Comparison of ENCODE assay signal across 10 cellular contexts in genomic region chr2:174026122-174026845, GRCh38.
DNase-seq lines count a peak whose midpoint lies in the region; TF ChIP-seq lines count a peak whose summit lies in the region.
"Had no signal": no experiment of that assay in that cellular context is flagged by ENCODE, and none has a peak within 500 bp of the region (broad histone marks: within the 10 kb centered on the region; RNA-seq: fewer than 3 reads in every experiment).

No MANE protein-coding gene starts in this region.

- H3K27ac ChIP-seq in adrenal gland (peak overlapping the region in 3 of 5 donors; percentile 39 to 89 (median 80)), hepatocyte (peak overlapping the region; percentile 97), sigmoid colon (peak overlapping the region; percentile 69 to 83 (median 75))

- no peaks in the 10 kb centered on the region for H3K79me2 ChIP-seq in hepatocyte

- H3K4me2 ChIP-seq in hepatocyte = peak overlapping the region; percentile 70

- H3K4me1 ChIP-seq in adrenal gland (replicated peaks in 1 of 2) = peaks cover 0 to 20% of the 10 kb centered on the region in 2 donors
- peaks cover 44% of the 10 kb centered on the region for H3K4me1 ChIP-seq in hepatocyte (ENCODE audit: insufficient read depth)
- H3K4me1 ChIP-seq in sigmoid colon = peaks cover 0 to 37% (median 26%) of the 10 kb centered on the region in 4 donors

- H4K20me1 ChIP-seq in hepatocyte (ENCODE audit: insufficient read depth, poor library complexity, severe bottlenecking) = no peaks in the 10 kb centered on the region

- TF ChIP-seq POLR2A in adrenal gland (IDR thresholded peaks at IDR 0.05) = no peak
- no peak for TF ChIP-seq POLR2A in sigmoid colon (IDR thresholded peaks at IDR 0.05)

- no peaks in the 10 kb centered on the region for H3K9me3 ChIP-seq in adrenal gland (replicated peaks in 1 of 3)
- no peaks in the 10 kb centered on the region for H3K9me3 ChIP-seq in hepatocyte (ENCODE audit: low read depth)
- H3K9me3 ChIP-seq in sigmoid colon = no peaks in the 10 kb centered on the region
- H3K9me3 ChIP-seq: BE2C had no signal

- intact Hi-C loops in adrenal gland (cut with DNase I) (no loop called here), sigmoid colon (cut with DNase I) (no loop called here)

- no peaks in the 10 kb centered on the region for H3K36me3 ChIP-seq in adrenal gland (replicated peaks in 1 of 2)
- no peaks in the 10 kb centered on the region for H3K36me3 ChIP-seq in hepatocyte (replicated peaks; ENCODE audit: insufficient read depth, low read depth)
- H3K36me3 ChIP-seq in sigmoid colon = no peaks in the 10 kb centered on the region
- H3K36me3 ChIP-seq: BE2C had no signal

- 81 to 85% (median 83%) methylated on average over 10 to 23 of the region's 23 CpGs for WGBS in adrenal gland, 4 donors
- WGBS in hepatocyte (ENCODE audit: low lambda C conversion rate, missing lambda C conversion rate) = 71% methylated on average over 23 of the region's 23 CpGs
- WGBS in sigmoid colon, 2 donors = 89 to 91% methylated on average over 23 of the region's 23 CpGs

- H3K27me3 ChIP-seq in adrenal gland = no peaks in the 10 kb centered on the region
- H3K27me3 ChIP-seq in hepatocyte = no peaks in the 10 kb centered on the region
- H3K27me3 ChIP-seq in sigmoid colon = no peaks in the 10 kb centered on the region
- H3K27me3 ChIP-seq: BE2C had no signal

- DNase-seq in AG10803 (ENCODE audit: low read depth) (peak; percentile 25), adrenal gland (no peak), hepatocyte (ENCODE audit: low spot score) (peak; percentile 70), sigmoid colon (no peak), COR-L47 (lab: John Stamatoyannopoulos, UW) (no peak), epidermal melanocyte (ENCODE audit: insufficient read length, low spot score) (no peak), NCI-H1048 (lab: John Stamatoyannopoulos, UW) (no peak), Ammon's horn (ENCODE audit: low spot score) (no peak)
- DNase-seq: BE2C, NCI-H2029 had no signal

- no peak overlapping the region for H2AFZ ChIP-seq in hepatocyte

- no peak for TF ChIP-seq EP300 in sigmoid colon (IDR thresholded peaks at IDR 0.05)

- H3K4me3 ChIP-seq in AG10803 (ENCODE audit: low read length) (no peak overlapping the region), adrenal gland (no peak overlapping the region), hepatocyte (no peak overlapping the region), sigmoid colon (no peak overlapping the region)

- H3K9me2 ChIP-seq in hepatocyte (replicated peaks; ENCODE audit: insufficient read depth) = no peaks in the 10 kb centered on the region

- TF ChIP-seq CTCF in AG10803 (conservative IDR thresholded peaks at IDR 0.05; ENCODE audit: low read length) (no peak), adrenal gland (IDR thresholded peaks at IDR 0.05) (no peak), hepatocyte (IDR thresholded peaks at IDR 0.05; ENCODE audit: poor library complexity) (no peak), sigmoid colon (IDR thresholded peaks at IDR 0.05) (no peak)

Comparison
In these comparisons a context has a peak if more than half of its experiments do, and no peak if none do; other contexts are left out.
1. DNase-seq: peak in AG10803 (single experiment) and hepatocyte (single experiment); none in adrenal gland (0 of 7), sigmoid colon (single experiment), COR-L47 (single experiment), epidermal melanocyte (single experiment), NCI-H1048 (single experiment) and Ammon's horn (single experiment).
2. Peak in every context shown above with its lines, with median percentiles within 50 percentile points of each other: H3K27ac ChIP-seq.